ENCODE assay signal across 8 cellular contexts in genomic region chr12:55737581-55738112, GRCh38.
A peak's percentile ranks its signal among the peaks of the same experiment; 100 is the strongest.
DNase-seq lines count a peak whose midpoint lies in the region; TF ChIP-seq lines count a peak whose summit lies in the region.

No MANE protein-coding gene starts in this region.

- H3K9me3 ChIP-seq in muscle layer of colon (ENCODE audit: low read length): no peaks in the 10 kb centered on the region

- DNase-seq in Kasumi-1 (lab: John Stamatoyannopoulos, UW) (peak; percentile 15 to 27), caudate nucleus (lab: John Stamatoyannopoulos, UW) (peak in 4 of 61 donors; percentile 33 to 43 (median 36)), GM19240 (ENCODE audit: insufficient read length, low spot score) (no peak), activated gamma-delta T cell treated with Interleukin-2 at 50 U/mL for 16 hours (no peak), NCI-H526 (lab: John Stamatoyannopoulos, UW) (no peak)
- no peak for DNase-seq in stimulated activated CD4-positive, alpha-beta T cell treated with anti-CD3 and anti-CD28 coated beads, Interleukin-2, amount 100 ng/mL, for 48 hours

- H3K4me3 ChIP-seq in muscle layer of colon (ENCODE audit: low read depth in 1 of 2, low read length in 2 of 2): peak overlapping the region in 1 of 2 donors; percentile 51

- no peaks in the 10 kb centered on the region for H3K36me3 ChIP-seq in muscle layer of colon (ENCODE audit: insufficient read depth, low read length)

- peak overlapping the region; percentile 36 for H3K9ac ChIP-seq in muscle layer of colon (ENCODE audit: low read length)

- TF ChIP-seq CTCF in GM12872 (IDR thresholded peaks at IDR 0.05; ENCODE audit: insufficient read depth, low read depth, low read length): peak; percentile 25; the same call in 1 of the 3 replicates

- peaks cover 14% of the 10 kb centered on the region for H3K4me1 ChIP-seq in muscle layer of colon (ENCODE audit: insufficient read depth, low read length)

- peak overlapping the region; percentile 96 for H3K27ac ChIP-seq in caudate nucleus (ENCODE audit: low read depth, low read length)
- peak overlapping the region; percentile 35 for H3K27ac ChIP-seq in muscle layer of colon (ENCODE audit: low read depth, low read length)

- no peaks in the 10 kb centered on the region for H3K27me3 ChIP-seq in muscle layer of colon (ENCODE audit: control insufficient read depth in 1 of 2, insufficient read depth in 2 of 2, low read length in 2 of 2)

Comparison
In these comparisons a context has a peak if more than half of its experiments do, and no peak if none do; other contexts are left out.
1. DNase-seq: peak in Kasumi-1 (2 of 2); none in GM19240 (single experiment), activated gamma-delta T cell treated with Interleukin-2 at 50 U/mL for 16 hours (single experiment), NCI-H526 (0 of 2) and stimulated activated CD4-positive, alpha-beta T cell treated with anti-CD3 and anti-CD28 coated beads, Interleukin-2, amount 100 ng/mL, for 48 hours (0 of 2).